10 cellular contexts compared by ENCODE assay signal in the genomic region with DNA sequence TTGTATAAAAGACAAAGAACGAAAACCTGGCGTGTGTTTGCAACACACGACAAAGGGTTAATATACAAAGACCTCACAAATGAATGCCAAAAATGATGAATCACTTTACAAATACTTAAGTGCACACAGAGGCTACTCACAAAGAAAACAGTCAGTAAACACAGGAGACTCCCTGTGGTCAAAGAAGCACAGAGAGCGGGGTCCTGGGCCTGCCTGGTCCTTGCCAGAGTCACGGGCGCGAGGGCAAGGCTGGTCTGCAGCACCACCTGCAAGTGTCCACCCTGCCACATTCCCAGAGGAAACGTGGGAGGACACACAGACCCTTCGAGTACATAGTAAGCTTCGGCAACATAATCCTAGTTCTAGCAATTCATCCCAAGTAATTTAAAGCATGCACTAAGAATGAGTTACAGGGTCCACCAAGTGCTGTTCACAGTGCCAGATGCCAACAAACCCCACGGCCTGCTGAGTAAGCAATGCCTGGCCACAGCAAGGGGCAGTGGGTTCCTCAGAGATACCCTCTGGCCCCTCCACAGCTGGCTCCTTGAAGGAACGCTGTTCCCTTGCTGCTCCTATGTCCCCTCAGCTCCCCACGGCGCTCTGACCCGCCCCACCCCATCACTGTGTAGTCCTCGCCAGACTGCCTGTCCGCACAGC. TPM values are rescaled to one million over a fixed set of nuclear protein-coding genes. Genes with fewer than 3 reads are reported as not detected.
DNase-seq lines count a peak whose midpoint lies in the region; ATAC-seq and TF ChIP-seq lines count a peak whose summit lies in the region.
"Had no signal": no experiment of that assay in that cellular context is flagged by ENCODE, and none has a peak within 500 bp of the region (broad histone marks: within the 10 kb centered on the region; RNA-seq: fewer than 3 reads in every experiment).

No MANE protein-coding gene starts in this region.

- intact Hi-C loops in heart right ventricle (cut with DNase I): no loop called here
- intact Hi-C loops in Right ventricle myocardium inferior (cut with DNase I): no loop called here
- intact Hi-C loops in upper lobe of right lung (cut with DNase I): no loop called here

- H3K36me3 ChIP-seq in heart right ventricle (peaks cover 0 to 92% (median 11%) of the 10 kb centered on the region in 9 donors), upper lobe of right lung (peaks cover 68% of the 10 kb centered on the region), BE2C (peaks cover 57% of the 10 kb centered on the region)

- H3K4me3 ChIP-seq in heart right ventricle (peak overlapping the region in 4 of 10 donors; percentile 8 to 22 (median 16)), upper lobe of right lung (no peak overlapping the region), BE2C (ENCODE audit: low read depth, low read length) (no peak overlapping the region)
- H3K4me3 ChIP-seq: esophagus squamous epithelium had no signal

- no peaks in the 10 kb centered on the region for H3K27me3 ChIP-seq in heart right ventricle
- H3K27me3 ChIP-seq in upper lobe of right lung: no peaks in the 10 kb centered on the region
- H3K27me3 ChIP-seq in BE2C: no peaks in the 10 kb centered on the region
- H3K27me3 ChIP-seq: esophagus squamous epithelium had no signal

- no peaks in the 10 kb centered on the region for H3K9me3 Mint-ChIP-seq in WTC11

- no peaks in the 10 kb centered on the region for H3K27me3 Mint-ChIP-seq in WTC11 (ENCODE audit: low read depth)

- peak overlapping the region; percentile 37; the same call in 1 of the 2 replicates for H3K27ac Mint-ChIP-seq in WTC11

- DNase-seq in heart right ventricle: no peak
- DNase-seq in Right ventricle myocardium inferior (ENCODE audit: missing footprints): no peak
- no peak for DNase-seq in WTC11 (ENCODE audit: low spot score)
- peak; percentile 67 for DNase-seq in islet precursor cell
- DNase-seq in upper lobe of right lung: no peak
- no peak for DNase-seq in NCI-H1694 treated with DMSO at 0.1 percent for 48 hours (lab: John Stamatoyannopoulos, UW)
- DNase-seq in NCI-H146 (lab: John Stamatoyannopoulos, UW): no peak
- no peak for DNase-seq in BE2C
- DNase-seq: esophagus squamous epithelium, Karpas-422 had no signal

- POLR2A ChIA-PET in WTC11 (lab: Charles Lee): no interaction called here

- H3K9me3 ChIP-seq in heart right ventricle: no peaks in the 10 kb centered on the region
- no peaks in the 10 kb centered on the region for H3K9me3 ChIP-seq in upper lobe of right lung
- H3K9me3 ChIP-seq in BE2C: no peaks in the 10 kb centered on the region
- H3K9me3 ChIP-seq: esophagus squamous epithelium had no signal

- ATAC-seq in heart right ventricle (peak in 5 of 8 donors; percentile 7 to 19 (median 13)), Right ventricle myocardium inferior (no peak), WTC11 (no peak), upper lobe of right lung (peak; percentile 57)

- 59 to 66% methylated on average over 16 to 17 of the region's 17 CpGs for WGBS in heart right ventricle, 2 donors

- no peaks in the 10 kb centered on the region for H3K4me1 Mint-ChIP-seq in WTC11

- no peak overlapping the region for H3K4me3 Mint-ChIP-seq in WTC11

- H3K27ac ChIP-seq in heart right ventricle (peak overlapping the region in 2 of 10 donors; percentile 1 to 62), upper lobe of right lung (no peak overlapping the region)

- H3K4me1 ChIP-seq in heart right ventricle (peaks cover 3 to 42% (median 31%) of the 10 kb centered on the region in 9 donors), upper lobe of right lung (no peaks in the 10 kb centered on the region), BE2C (peaks cover 13% of the 10 kb centered on the region)

- H3K36me3 Mint-ChIP-seq in WTC11: peaks cover 34% of the 10 kb centered on the region

- TF ChIP-seq CTCF in heart right ventricle (IDR thresholded peaks at IDR 0.05) (no peak), WTC11 (IDR thresholded peaks at IDR 0.05) (no peak), upper lobe of right lung (IDR thresholded peaks at IDR 0.05) (no peak), BE2C (IDR thresholded peaks at IDR 0.05; ENCODE audit: low read depth, low read length) (no peak)

- CTCF ChIA-PET in WTC11 (lab: Charles Lee): no interaction called here

TF ChIP-seq in WTC11, 78 proteins besides CTCF, POLR2A, EP300 and RAD21:
- TF ChIP-seq FOXJ3 (CRISPR knock-in tag; IDR thresholded peaks at IDR 0.05; ENCODE audit: borderline replicate concordance) (no peak), GTF2I (CRISPR knock-in tag; conservative IDR thresholded peaks at IDR 0.05) (no peak), TEAD1 (CRISPR knock-in tag; IDR thresholded peaks at IDR 0.05) (no peak), ELF4 (CRISPR knock-in tag; IDR thresholded peaks at IDR 0.05; ENCODE audit: low read depth) (no peak), MYBL2 (CRISPR knock-in tag; IDR thresholded peaks at IDR 0.05) (no peak), ZNF416 (CRISPR knock-in tag; IDR thresholded peaks at IDR 0.05) (no peak), RORB (CRISPR knock-in tag; IDR thresholded peaks at IDR 0.05) (no peak), RELA (CRISPR knock-in tag; IDR thresholded peaks at IDR 0.05; ENCODE audit: borderline replicate concordance) (no peak), NR2C2 (CRISPR knock-in tag; IDR thresholded peaks at IDR 0.05) (no peak), JAZF1 (CRISPR knock-in tag; IDR thresholded peaks at IDR 0.05) (no peak), IRF2 (CRISPR knock-in tag; IDR thresholded peaks at IDR 0.05; ENCODE audit: borderline replicate concordance, low read depth) (no peak), ZNF423 (CRISPR knock-in tag; IDR thresholded peaks at IDR 0.05) (no peak)
- TF ChIP-seq, protein P1, sequence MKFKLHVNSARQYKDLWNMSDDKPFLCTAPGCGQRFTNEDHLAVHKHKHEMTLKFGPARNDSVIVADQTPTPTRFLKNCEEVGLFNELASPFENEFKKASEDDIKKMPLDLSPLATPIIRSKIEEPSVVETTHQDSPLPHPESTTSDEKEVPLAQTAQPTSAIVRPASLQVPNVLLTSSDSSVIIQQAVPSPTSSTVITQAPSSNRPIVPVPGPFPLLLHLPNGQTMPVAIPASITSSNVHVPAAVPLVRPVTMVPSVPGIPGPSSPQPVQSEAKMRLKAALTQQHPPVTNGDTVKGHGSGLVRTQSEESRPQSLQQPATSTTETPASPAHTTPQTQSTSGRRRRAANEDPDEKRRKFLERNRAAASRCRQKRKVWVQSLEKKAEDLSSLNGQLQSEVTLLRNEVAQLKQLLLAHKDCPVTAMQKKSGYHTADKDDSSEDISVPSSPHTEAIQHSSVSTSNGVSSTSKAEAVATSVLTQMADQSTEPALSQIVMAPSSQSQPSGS (CRISPR knock-in tag; IDR thresholded peaks at IDR 0.05; ENCODE audit: borderline replicate concordance, low read depth): no peak
- TF ChIP-seq, protein P2, sequence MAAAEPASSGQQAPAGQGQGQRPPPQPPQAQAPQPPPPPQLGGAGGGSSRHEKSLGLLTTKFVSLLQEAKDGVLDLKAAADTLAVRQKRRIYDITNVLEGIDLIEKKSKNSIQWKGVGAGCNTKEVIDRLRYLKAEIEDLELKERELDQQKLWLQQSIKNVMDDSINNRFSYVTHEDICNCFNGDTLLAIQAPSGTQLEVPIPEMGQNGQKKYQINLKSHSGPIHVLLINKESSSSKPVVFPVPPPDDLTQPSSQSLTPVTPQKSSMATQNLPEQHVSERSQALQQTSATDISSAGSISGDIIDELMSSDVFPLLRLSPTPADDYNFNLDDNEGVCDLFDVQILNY (CRISPR knock-in tag; IDR thresholded peaks at IDR 0.05): no peak
- TF ChIP-seq, protein P3, sequence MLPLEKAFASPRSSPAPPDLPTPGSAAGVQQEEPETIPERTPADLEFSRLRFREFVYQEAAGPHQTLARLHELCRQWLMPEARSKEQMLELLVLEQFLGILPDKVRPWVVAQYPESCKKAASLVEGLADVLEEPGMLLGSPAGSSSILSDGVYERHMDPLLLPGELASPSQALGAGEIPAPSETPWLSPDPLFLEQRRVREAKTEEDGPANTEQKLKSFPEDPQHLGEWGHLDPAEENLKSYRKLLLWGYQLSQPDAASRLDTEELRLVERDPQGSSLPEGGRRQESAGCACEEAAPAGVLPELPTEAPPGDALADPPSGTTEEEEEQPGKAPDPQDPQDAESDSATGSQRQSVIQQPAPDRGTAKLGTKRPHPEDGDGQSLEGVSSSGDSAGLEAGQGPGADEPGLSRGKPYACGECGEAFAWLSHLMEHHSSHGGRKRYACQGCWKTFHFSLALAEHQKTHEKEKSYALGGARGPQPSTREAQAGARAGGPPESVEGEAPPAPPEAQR (CRISPR knock-in tag; IDR thresholded peaks at IDR 0.05): no peak
- TF ChIP-seq, protein P4, sequence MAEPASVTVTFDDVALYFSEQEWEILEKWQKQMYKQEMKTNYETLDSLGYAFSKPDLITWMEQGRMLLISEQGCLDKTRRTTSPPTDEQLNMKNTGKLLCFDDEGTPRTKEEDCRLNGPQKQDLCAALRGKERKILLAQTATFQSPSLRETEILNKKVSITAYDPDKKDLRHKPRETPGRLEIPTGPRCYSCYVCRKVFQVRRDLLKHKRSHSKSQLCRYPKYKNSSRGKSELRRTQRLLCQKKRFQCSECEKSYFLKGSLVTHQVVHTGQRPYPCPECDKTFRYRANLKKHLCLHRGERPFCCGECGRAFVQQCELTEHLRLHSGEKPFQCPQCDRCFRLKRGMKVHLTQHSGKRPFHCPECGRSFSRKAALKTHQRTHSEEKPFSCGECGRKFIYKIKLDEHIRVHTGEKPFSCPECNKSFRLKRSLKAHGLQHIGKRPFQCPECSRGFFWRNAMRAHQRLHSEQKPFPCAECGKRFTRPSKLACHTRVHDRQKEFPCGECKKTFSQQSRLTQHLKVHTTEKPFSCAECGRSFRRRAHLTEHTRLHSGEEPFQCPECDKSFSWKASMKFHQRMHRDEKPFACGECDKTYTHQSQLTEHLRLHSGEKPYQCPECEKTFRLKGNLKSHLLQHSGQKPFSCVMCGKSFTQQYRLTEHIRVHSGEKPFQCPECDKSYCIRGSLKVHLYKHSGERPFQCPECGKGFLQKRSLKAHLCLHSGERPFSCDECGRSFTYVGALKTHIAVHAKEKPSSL (CRISPR knock-in tag; conservative IDR thresholded peaks at IDR 0.05): no peak
TF ChIP-seq in WTC11: peak in this region for 0.

RNA-seq across cellular contexts. Expression of a gene that starts 24.6 kb away (rescaled TPM):
- 10 to 100 TPM in 8 of 10 donors, 1 to 10 TPM in 2; 8.7 to 17.2 (median 10.7) TPM for total RNA-seq in heart right ventricle
- 10 to 100 TPM; 16.5 to 30.6 TPM for polyA plus RNA-seq in heart right ventricle
- 14.8 TPM for total RNA-seq in Right ventricle myocardium inferior
- 44.7 to 54.7 TPM (median 47.8 TPM) in 3 replicates for total RNA-seq in WTC11 (2021)
- total RNA-seq in upper lobe of right lung: 27.3 TPM
- 43.0 TPM for polyA plus RNA-seq in BE2C (2012; ENCODE audit: insufficient read depth, insufficient read length, low read depth)

RNA-seq across cellular contexts. Expression of a gene that starts 48.6 kb away (rescaled TPM):
- total RNA-seq in heart right ventricle (1 to 10 TPM in 1 of 10 donors, under 1 TPM in 7, not detected in 2; 0.28 to 1.3 (median 0.45) TPM), Right ventricle myocardium inferior (0.19 TPM), WTC11 (2021) (0.31 to 0.89 TPM (median 0.46 TPM) in 3 replicates), upper lobe of right lung (3.6 TPM)
- under 1 TPM; 0.14 to 0.95 TPM for polyA plus RNA-seq in heart right ventricle
- 2.4 TPM for polyA plus RNA-seq in BE2C (2012; ENCODE audit: insufficient read depth, insufficient read length, low read depth)

Comparison
In these comparisons a context has a peak if more than half of its experiments do, and no peak if none do; other contexts are left out.
1. ATAC-seq: peak in heart right ventricle (5 of 8) and upper lobe of right lung (single experiment); none in Right ventricle myocardium inferior (single experiment) and WTC11 (single experiment).